In the genomic region with DNA sequence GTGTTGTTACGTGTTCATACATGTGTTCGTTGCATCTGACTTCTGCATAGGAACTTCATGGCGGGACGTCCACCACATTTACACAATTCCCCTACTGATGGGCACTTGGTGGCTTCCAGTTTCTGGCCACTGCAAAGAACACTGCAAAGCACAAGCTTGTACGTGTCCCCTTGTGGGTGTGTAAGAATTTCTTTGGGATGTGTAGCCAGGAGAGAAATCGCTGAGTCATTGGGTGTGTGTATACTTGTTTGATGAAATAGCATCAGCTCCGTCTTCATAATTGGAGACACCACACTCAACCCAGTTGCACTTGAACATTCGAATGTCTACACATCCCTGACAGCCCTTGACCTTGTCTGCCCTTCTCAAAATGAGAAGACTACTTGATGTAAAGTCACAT, we compare ENCODE assay signal across 25 cellular contexts. TPM values are rescaled to one million over a fixed set of nuclear protein-coding genes. Genes with fewer than 3 reads are reported as not detected.
DNase-seq lines count a peak whose midpoint lies in the region; ATAC-seq, FAIRE-seq and TF ChIP-seq lines count a peak whose summit lies in the region.
"Had no signal": no experiment of that assay in that cellular context is flagged by ENCODE, and none has a peak within 500 bp of the region (broad histone marks: within the 10 kb centered on the region; RNA-seq: fewer than 3 reads in every experiment).

No MANE protein-coding gene starts in this region.

- intact Hi-C loops in IMR-90 (cut with micrococcal nuclease), result loop anchor here (5.0 kb wide), 1 partner anchor 164 kb away; no protein-coding TSS in a partner anchor
- intact Hi-C loops in K562 (cut with micrococcal nuclease), result no loop called here

- no peak for TF ChIP-seq POLR2A in IMR-90 (IDR thresholded peaks at IDR 0.05; ENCODE audit: low read depth, low read length)
- no peak for TF ChIP-seq POLR2A in K562 (conservative IDR thresholded peaks at IDR 0.05)

- H3K4ac ChIP-seq in IMR-90 (ENCODE audit: low read depth, low read length), result no peak overlapping the region

- no peak for ATAC-seq in IMR-90 (ENCODE audit: low read depth)
- ATAC-seq in K562, result peak; percentile 53; the same call in 2 of the 3 replicates
- ATAC-seq in HG03521 (IDR thresholded peaks at IDR 0.05; ENCODE audit: unreplicated experiment), result no peak
- ATAC-seq in HG03354 (IDR thresholded peaks at IDR 0.05; ENCODE audit: poor library complexity, severe bottlenecking, unreplicated experiment), result no peak
- no peak for ATAC-seq in GM18861 (IDR thresholded peaks at IDR 0.05; ENCODE audit: unreplicated experiment)
- ATAC-seq: activated CD8-positive, alpha-beta T cell treated with anti-CD3 and anti-CD28 coated beads, Interleukin-2, amount 10 ng/mL, durations not matched to agents 7 days and 5 days; effector memory CD8-positive, alpha-beta T cell; heart left ventricle; sciatic nerve had no signal

- no peak overlapping the region for H2BK20ac ChIP-seq in IMR-90 (ENCODE audit: low read depth, low read length)

- POLR2A ChIA-PET in IMR-90 (lab: Charles Lee; ENCODE audit: unreplicated experiment), result no interaction called here
- POLR2A ChIA-PET in K562 (lab: Yijun Ruan, JAX), result interaction anchor here (1.6 kb wide), 1 partner anchor 18 kb away, joined by 4 read pairs; no protein-coding TSS in a partner anchor

- DNase-seq in Daoy (ENCODE audit: low read depth), result peak; percentile 50
- DNase-seq in IMR-90, result peak; percentile 24
- peak in 1 of 4 experiments; percentile 51 for DNase-seq in K562 (ENCODE audit: extremely low read depth in 1 of 4, low spot score in 3 of 4)
- peak; percentile 12 for DNase-seq in fibroblast of the conjunctiva (ENCODE audit: low read depth)
- DNase-seq in NCI-H128 (lab: John Stamatoyannopoulos, UW; ENCODE audit: unreplicated experiment), result no peak
- DNase-seq: activated CD8-positive, alpha-beta T cell treated with anti-CD3 and anti-CD28 coated beads, Interleukin-2, amount 10 ng/mL, durations not matched to agents 7 days and 5 days; activated naive CD8-positive, alpha-beta T cell treated with anti-CD3 and anti-CD28 coated beads, Interleukin-2, amount 10 ng/mL, durations not matched to agents 7 days and 5 days; central memory CD4-positive, alpha-beta T cell; DMS79; effector memory CD8-positive, alpha-beta T cell; heart left ventricle; midbrain; NCI-H1417; NCI-H345; stimulated activated CD4-positive, alpha-beta T cell treated with anti-CD3 and anti-CD28 coated beads, Interleukin-4, amount 100 ng/mL, for 1 hour; stimulated activated CD8-positive, alpha-beta memory T cell treated with anti-CD3 and anti-CD28 coated beads, Interleukin-4, amount 100 ng/mL, for 48 hours had no signal

- H4K91ac ChIP-seq in IMR-90 (ENCODE audit: insufficient read depth, low read depth, low read length), result no peak overlapping the region

- no peak for TF ChIP-seq EP300 in K562 (IDR thresholded peaks at IDR 0.05; ENCODE audit: low read length)

- no peaks in the 10 kb centered on the region for H4K20me1 ChIP-seq in IMR-90 (ENCODE audit: insufficient read depth, low read length)
- H4K20me1 ChIP-seq in K562 (replicated peaks; ENCODE audit: control insufficient read depth, insufficient read depth, low read length), result peaks cover 5% of the 10 kb centered on the region; the same call in 1 of the 2 replicates

- H3K36me3 ChIP-seq in IMR-90 (ENCODE audit: control insufficient read depth, insufficient read depth, low read length) (no peaks in the 10 kb centered on the region), K562 (ENCODE audit: control insufficient read depth, insufficient read depth, low read length) (no peaks in the 10 kb centered on the region)
- H3K36me3 ChIP-seq: heart left ventricle, neutrophil had no signal

- H4K5ac ChIP-seq in IMR-90 (ENCODE audit: low read depth, low read length), result no peak overlapping the region

- no peaks in the 10 kb centered on the region for H3K9me1 ChIP-seq in IMR-90 (ENCODE audit: insufficient read depth, low read length)
- no peaks in the 10 kb centered on the region for H3K9me1 ChIP-seq in K562 (ENCODE audit: control insufficient read depth, insufficient read depth, low read length)

- H2AFZ ChIP-seq in IMR-90 (replicated peaks; ENCODE audit: low read length, poor library complexity), result no peak overlapping the region
- H2AFZ ChIP-seq in K562 (ENCODE audit: low read depth, low read length), result peak overlapping the region; percentile 8; the same call in 1 of the 2 replicates

- H2AK5ac ChIP-seq in IMR-90 (ENCODE audit: low read depth, low read length), result no peak overlapping the region

- FAIRE-seq in K562 (lab: Jason Lieb, UNC), result peak; percentile 77
- FAIRE-seq: H54, TTC549 had no signal

- no peaks in the 10 kb centered on the region for H3K9me3 ChIP-seq in IMR-90 (ENCODE audit: control insufficient read depth, insufficient read depth, low read length)
- H3K9me3 ChIP-seq in K562 (replicated peaks; ENCODE audit: control insufficient read depth, insufficient read depth, low read depth, low read length), result no peaks in the 10 kb centered on the region
- H3K9me3 ChIP-seq: heart left ventricle, neutrophil had no signal

- H3K79me1 ChIP-seq in IMR-90 (ENCODE audit: low read depth in 1 of 2, low read length in 2 of 2), result no peaks in the 10 kb centered on the region

- H4K8ac ChIP-seq in IMR-90 (ENCODE audit: low read depth in 2 of 2, low read length in 2 of 2), result no peak overlapping the region

- CTCF ChIA-PET in IMR-90 (lab: Yijun Ruan, JAX), result interaction anchor here (0.9 kb wide), 1 partner anchor 576 kb away, joined by 5 read pairs; no protein-coding TSS in a partner anchor
- CTCF ChIA-PET in K562 (lab: Yijun Ruan, JAX; ENCODE audit: low intra/inter-chr PET ratio), result interaction anchor here (0.6 kb wide), 1 partner anchor 199 kb away, joined by 3 read pairs; no protein-coding TSS in a partner anchor

- no peak overlapping the region for H2BK120ac ChIP-seq in IMR-90 (ENCODE audit: low read depth, low read length)

- H3K9ac ChIP-seq in IMR-90 (ENCODE audit: low read depth, low read length), result no peak overlapping the region
- H3K9ac ChIP-seq in K562 (ENCODE audit: insufficient read depth in 1 of 2, low read depth in 2 of 2, low read length in 2 of 2), result no peak overlapping the region

- no peak overlapping the region for H2AK9ac ChIP-seq in IMR-90 (replicated peaks; ENCODE audit: low read depth, low read length, poor library complexity)

- H3K14ac ChIP-seq in IMR-90 (replicated peaks; ENCODE audit: low read depth, low read length), result no peak overlapping the region

- dilution Hi-C loops in IMR-90 (cut with HindIII; ENCODE audit: low sequenced_read_pairs, unreplicated experiment), result no loop called here

- TF ChIP-seq RAD21 in IMR-90 (IDR thresholded peaks at IDR 0.05; ENCODE audit: low read length), result no peak
- TF ChIP-seq RAD21 in K562 (CRISPR knock-in tag; conservative IDR thresholded peaks at IDR 0.05 in 1 of 2, IDR thresholded peaks at IDR 0.05 in 1 of 2), result no peak

- no TSS peak for BruUV-seq in IMR-90 (replicated peaks; lab: Mats Ljungman, UMichigan)
- no TSS peak for BruUV-seq in K562 (replicated peaks; lab: Mats Ljungman, UMichigan)

- 90% methylated on average over 2 of the region's 8 CpGs; no CpG with 5 or more reads in 1 of the 2 experiments for WGBS in IMR-90 (ENCODE audit: extremely low coverage in 2 of 2, insufficient read length in 1 of 2), 2 experiments
- 14% methylated on average over 8 of the region's 8 CpGs for WGBS in K562 (ENCODE audit: insufficient coverage, low coverage, missing lambda C conversion rate)

- H2BK5ac ChIP-seq in IMR-90 (ENCODE audit: low read depth, low read length, poor library complexity, severe bottlenecking), result no peak overlapping the region

- H3K4me2 ChIP-seq in IMR-90 (ENCODE audit: low read depth, low read length), result no peak overlapping the region
- peak overlapping the region; percentile 39 for H3K4me2 ChIP-seq in K562 (ENCODE audit: insufficient read depth, low read length)

- no peak overlapping the region for H3K56ac ChIP-seq in IMR-90 (ENCODE audit: extremely low read depth, insufficient read depth, low read length)

- H3K18ac ChIP-seq in IMR-90 (ENCODE audit: low read depth, low read length), result no peak overlapping the region

- no peak overlapping the region for H3K23ac ChIP-seq in IMR-90 (ENCODE audit: low read depth, low read length)

- H3K79me2 ChIP-seq in K562 (ENCODE audit: control insufficient read depth, insufficient read depth, low read length), result no peaks in the 10 kb centered on the region

- no peak overlapping the region for H3K27ac ChIP-seq in IMR-90 (ENCODE audit: insufficient read depth, low read length)
- H3K27ac ChIP-seq in K562 (ENCODE audit: extremely low read depth, low read depth, low read length), result no peak overlapping the region
- H3K27ac ChIP-seq: heart left ventricle, neutrophil had no signal

- TF ChIP-seq CTCF in IMR-90 (conservative IDR thresholded peaks at IDR 0.05; ENCODE audit: low read depth, low read length) (no peak), K562 (IDR thresholded peaks at IDR 0.05 in 2 of 3, conservative IDR thresholded peaks at IDR 0.05 in 1 of 3; ENCODE audit: insufficient read depth in 2 of 3, low read depth in 1 of 3, low read length in 3 of 3) (no peak)

- in situ Hi-C loops in IMR-90 (cut with MboI; ENCODE audit: low sequenced_read_pairs), result no loop called here
- in situ Hi-C loops in K562 (cut with MboI), result no loop called here

- H2BK15ac ChIP-seq in IMR-90 (ENCODE audit: low read depth, low read length), result no peak overlapping the region

- no peaks in the 10 kb centered on the region for H3K27me3 ChIP-seq in IMR-90 (ENCODE audit: control insufficient read depth, insufficient read depth, low read length)
- H3K27me3 ChIP-seq in K562 (ENCODE audit: control insufficient read depth in 2 of 2, insufficient read depth in 2 of 2, low read length in 2 of 2), result peaks cover 0 to 14% of the 10 kb centered on the region in 2 experiments; a peak in 2 of 5 replicates

- H3K4me3 ChIP-seq in IMR-90 (ENCODE audit: insufficient read depth, low read depth, low read length) (no peak overlapping the region), K562 (no peak overlapping the region)
- H3K4me3 ChIP-seq: heart left ventricle had no signal

- no peaks in the 10 kb centered on the region for H3K4me1 ChIP-seq in IMR-90 (ENCODE audit: control insufficient read depth, insufficient read depth, low read length)
- H3K4me1 ChIP-seq in K562 (replicated peaks in 1 of 2; ENCODE audit: control insufficient read depth in 2 of 2, insufficient read depth in 2 of 2, low read length in 2 of 2), result peaks cover 0 to 4% of the 10 kb centered on the region in 2 experiments; a peak in 2 of 5 replicates
- H3K4me1 ChIP-seq: heart left ventricle had no signal

RNA-seq across cellular contexts. Expression of a gene that starts 19.2 kb away (rescaled TPM):
- not detected in 2 replicates for total RNA-seq in Daoy (2014; rRNA removed; shearing (Covaris generic))
- total RNA-seq in IMR-90 (2012; rRNA removed), result not detected in 2 replicates
- polyA plus RNA-seq in IMR-90 (2012; rRNA removed), result not detected in 2 replicates
- polyA plus RNA-seq in IMR-90 (2012; cell fraction: cytosol; rRNA removed), result not detected in 2 replicates
- polyA plus RNA-seq in IMR-90 (2012; cell fraction: nucleus; rRNA removed; ENCODE audit: low replicate concordance), result not detected in 2 replicates
- not detected in 2 replicates for total RNA-seq in K562 (2011; cell fraction: chromatin; rRNA removed; ENCODE audit: low replicate concordance)
- total RNA-seq in K562 (2011; cell fraction: nucleolus; rRNA removed), result not detected in 2 replicates
- total RNA-seq in K562 (2011; cell fraction: nucleoplasm; rRNA removed), result not detected in 2 replicates
- not detected in 2 replicates for total RNA-seq in K562 (2014; rRNA removed)
- total RNA-seq in K562 (2014; rRNA removed; fragmentation: Illumina TruSeq; extraction: Trizol), result not detected in 2 replicates
- not detected in 2 replicates for total RNA-seq in K562 (2015; rRNA removed; fragmentation: Illumina TruSeq; extraction: Trizol)
- not detected in 2 replicates for total RNA-seq in K562 (2021)
- polyA plus RNA-seq in K562 (2011; rRNA removed), result not detected in 2 replicates
- not detected in 2 replicates for polyA plus RNA-seq in K562 (2011; cell fraction: cytosol; rRNA removed)
- not detected in 2 replicates for polyA plus RNA-seq in K562 (2011; cell fraction: nucleus; rRNA removed)
- not detected in 2 replicates for polyA plus RNA-seq in K562 (2012)
- not detected in 2 replicates for polyA plus RNA-seq in K562 (2014; fragmentation: Illumina TruSeq; extraction: Trizol)
- not detected for polyA plus RNA-seq in K562 (2014; fragmentation: Nextera tagmentation; extraction: Ambion mirVana)
- not detected in 2 replicates for polyA plus RNA-seq in K562 (2014; rRNA removed)
- not detected in 2 replicates for polyA minus RNA-seq in K562 (2011; rRNA and poly(A)+ RNA removed)
- polyA minus RNA-seq in K562 (2011; cell fraction: cytosol; rRNA and poly(A)+ RNA removed), result not detected in 2 replicates
- polyA minus RNA-seq in K562 (2011; cell fraction: nucleus; rRNA and poly(A)+ RNA removed), result not detected in 2 replicates
- total RNA-seq: activated CD8-positive, alpha-beta T cell treated with anti-CD3 and anti-CD28 coated beads, Interleukin-2, amount 10 ng/mL, durations not matched to agents 7 days and 5 days; activated naive CD8-positive, alpha-beta T cell treated with anti-CD3 and anti-CD28 coated beads, Interleukin-2, amount 10 ng/mL, durations not matched to agents 7 days and 5 days; sciatic nerve; temporal lobe had no signal
- polyA plus RNA-seq: heart left ventricle had no signal

RNA-seq across cellular contexts. Expression of a gene that starts 22.4 kb away (rescaled TPM):
- total RNA-seq in Daoy (2014; rRNA removed; shearing (Covaris generic)), result not detected in 2 replicates
- total RNA-seq in IMR-90 (2012; rRNA removed) (not detected in 2 replicates), K562 (2014; rRNA removed) (not detected in 2 replicates), K562 (2014; rRNA removed; fragmentation: Illumina TruSeq; extraction: Trizol) (not detected in 2 replicates), K562 (2015; rRNA removed; fragmentation: Illumina TruSeq; extraction: Trizol) (not detected in 2 replicates), K562 (2021) (not detected in 2 replicates)
- polyA plus RNA-seq in IMR-90 (2012; rRNA removed) (not detected in 2 replicates), K562 (2011; rRNA removed) (not detected in 2 replicates), K562 (2014; fragmentation: Illumina TruSeq; extraction: Trizol) (not detected in 2 replicates), K562 (2014; fragmentation: Nextera tagmentation; extraction: Ambion mirVana) (not detected), K562 (2014; rRNA removed) (not detected in 2 replicates)
- polyA plus RNA-seq in IMR-90 (2012; cell fraction: cytosol; rRNA removed), result not detected in 2 replicates
- polyA plus RNA-seq in IMR-90 (2012; cell fraction: nucleus; rRNA removed; ENCODE audit: low replicate concordance), result not detected in 2 replicates
- total RNA-seq in K562 (2011; cell fraction: chromatin; rRNA removed; ENCODE audit: low replicate concordance), result not detected in 2 replicates
- not detected in 2 replicates for total RNA-seq in K562 (2011; cell fraction: nucleolus; rRNA removed)
- not detected in 2 replicates for total RNA-seq in K562 (2011; cell fraction: nucleoplasm; rRNA removed)
- polyA plus RNA-seq in K562 (2011; cell fraction: cytosol; rRNA removed), result not detected in 2 replicates
- not detected in 2 replicates for polyA plus RNA-seq in K562 (2011; cell fraction: nucleus; rRNA removed)
- polyA plus RNA-seq in K562 (2012), result 0.10 TPM in 1 of 2 replicates, not detected in the other
- not detected in 2 replicates for polyA minus RNA-seq in K562 (2011; rRNA and poly(A)+ RNA removed)
- not detected in 2 replicates for polyA minus RNA-seq in K562 (2011; cell fraction: cytosol; rRNA and poly(A)+ RNA removed)
- not detected in 2 replicates for polyA minus RNA-seq in K562 (2011; cell fraction: nucleus; rRNA and poly(A)+ RNA removed)
- total RNA-seq: activated CD8-positive, alpha-beta T cell treated with anti-CD3 and anti-CD28 coated beads, Interleukin-2, amount 10 ng/mL, durations not matched to agents 7 days and 5 days; activated naive CD8-positive, alpha-beta T cell treated with anti-CD3 and anti-CD28 coated beads, Interleukin-2, amount 10 ng/mL, durations not matched to agents 7 days and 5 days; heart left ventricle; kidney epithelial cell; temporal lobe had no signal
- polyA plus RNA-seq: heart left ventricle had no signal

RNA-seq across cellular contexts. Expression of a gene that starts 35.8 kb away (rescaled TPM):
- total RNA-seq in Daoy (2014; rRNA removed; shearing (Covaris generic)), result not detected in 2 replicates
- total RNA-seq in IMR-90 (2012; rRNA removed) (not detected in 2 replicates), K562 (2014; rRNA removed) (not detected in 2 replicates), K562 (2014; rRNA removed; fragmentation: Illumina TruSeq; extraction: Trizol) (not detected in 2 replicates), K562 (2015; rRNA removed; fragmentation: Illumina TruSeq; extraction: Trizol) (not detected in 2 replicates), K562 (2021) (not detected in 2 replicates)
- polyA plus RNA-seq in IMR-90 (2012; rRNA removed) (not detected in 2 replicates), K562 (2011; rRNA removed) (not detected in 2 replicates), K562 (2014; fragmentation: Illumina TruSeq; extraction: Trizol) (not detected in 2 replicates), K562 (2014; fragmentation: Nextera tagmentation; extraction: Ambion mirVana) (not detected), K562 (2014; rRNA removed) (not detected in 2 replicates)
- not detected in 2 replicates for polyA plus RNA-seq in IMR-90 (2012; cell fraction: cytosol; rRNA removed)
- polyA plus RNA-seq in IMR-90 (2012; cell fraction: nucleus; rRNA removed; ENCODE audit: low replicate concordance), result not detected in 2 replicates
- not detected in 2 replicates for total RNA-seq in K562 (2011; cell fraction: chromatin; rRNA removed; ENCODE audit: low replicate concordance)
- not detected in 2 replicates for total RNA-seq in K562 (2011; cell fraction: nucleolus; rRNA removed)
- not detected in 2 replicates for total RNA-seq in K562 (2011; cell fraction: nucleoplasm; rRNA removed)
- not detected in 2 replicates for polyA plus RNA-seq in K562 (2011; cell fraction: cytosol; rRNA removed)
- 0.11 TPM in 1 of 2 replicates, not detected in the other for polyA plus RNA-seq in K562 (2011; cell fraction: nucleus; rRNA removed)
- polyA plus RNA-seq in K562 (2012), result not detected in 2 replicates
- polyA minus RNA-seq in K562 (2011; rRNA and poly(A)+ RNA removed), result not detected in 2 replicates
- polyA minus RNA-seq in K562 (2011; cell fraction: cytosol; rRNA and poly(A)+ RNA removed), result not detected in 2 replicates
- polyA minus RNA-seq in K562 (2011; cell fraction: nucleus; rRNA and poly(A)+ RNA removed), result not detected in 2 replicates
- total RNA-seq: activated CD8-positive, alpha-beta T cell treated with anti-CD3 and anti-CD28 coated beads, Interleukin-2, amount 10 ng/mL, durations not matched to agents 7 days and 5 days; activated naive CD8-positive, alpha-beta T cell treated with anti-CD3 and anti-CD28 coated beads, Interleukin-2, amount 10 ng/mL, durations not matched to agents 7 days and 5 days; heart left ventricle had no signal
- polyA plus RNA-seq: heart left ventricle had no signal

RNA-seq across cellular contexts. Expression of a gene that starts 50.1 kb away (rescaled TPM):
- not detected in 2 replicates for total RNA-seq in Daoy (2014; rRNA removed; shearing (Covaris generic))
- not detected in 2 replicates for total RNA-seq in IMR-90 (2012; rRNA removed)
- polyA plus RNA-seq in IMR-90 (2012; rRNA removed), result not detected in 2 replicates
- not detected in 2 replicates for polyA plus RNA-seq in IMR-90 (2012; cell fraction: cytosol; rRNA removed)
- not detected in 2 replicates for polyA plus RNA-seq in IMR-90 (2012; cell fraction: nucleus; rRNA removed; ENCODE audit: low replicate concordance)
- total RNA-seq in K562 (2011; cell fraction: chromatin; rRNA removed; ENCODE audit: low replicate concordance), result not detected in 2 replicates
- total RNA-seq in K562 (2011; cell fraction: nucleolus; rRNA removed), result not detected in 2 replicates
- not detected in 2 replicates for total RNA-seq in K562 (2011; cell fraction: nucleoplasm; rRNA removed)
- total RNA-seq in K562 (2014; rRNA removed), result not detected in 2 replicates
- not detected in 2 replicates for total RNA-seq in K562 (2014; rRNA removed; fragmentation: Illumina TruSeq; extraction: Trizol)
- not detected in 2 replicates for total RNA-seq in K562 (2015; rRNA removed; fragmentation: Illumina TruSeq; extraction: Trizol)
- not detected in 2 replicates for total RNA-seq in K562 (2021)
- not detected in 2 replicates for polyA plus RNA-seq in K562 (2011; rRNA removed)
- polyA plus RNA-seq in K562 (2011; cell fraction: cytosol; rRNA removed), result 0.06 TPM in 1 of 2 replicates, not detected in the other
- polyA plus RNA-seq in K562 (2011; cell fraction: nucleus; rRNA removed), result not detected in 2 replicates
- polyA plus RNA-seq in K562 (2012), result 0.08 TPM in 1 of 2 replicates, not detected in the other
- polyA plus RNA-seq in K562 (2014; fragmentation: Illumina TruSeq; extraction: Trizol), result not detected in 2 replicates
- under 1 TPM in 1 of 2 experiments, not detected in 1; 0.03 TPM for polyA plus RNA-seq in K562 (2014; fragmentation: Nextera tagmentation; extraction: Ambion mirVana)
- polyA plus RNA-seq in K562 (2014; rRNA removed), result not detected in 2 replicates
- not detected in 2 replicates for polyA minus RNA-seq in K562 (2011; rRNA and poly(A)+ RNA removed)
- polyA minus RNA-seq in K562 (2011; cell fraction: cytosol; rRNA and poly(A)+ RNA removed), result not detected in 2 replicates
- not detected in 2 replicates for polyA minus RNA-seq in K562 (2011; cell fraction: nucleus; rRNA and poly(A)+ RNA removed)
- total RNA-seq: activated CD8-positive, alpha-beta T cell treated with anti-CD3 and anti-CD28 coated beads, Interleukin-2, amount 10 ng/mL, durations not matched to agents 7 days and 5 days; activated naive CD8-positive, alpha-beta T cell treated with anti-CD3 and anti-CD28 coated beads, Interleukin-2, amount 10 ng/mL, durations not matched to agents 7 days and 5 days; temporal lobe had no signal
- polyA plus RNA-seq: heart left ventricle had no signal
